ENCODE assay signal across 11 cellular contexts in the genomic region with DNA sequence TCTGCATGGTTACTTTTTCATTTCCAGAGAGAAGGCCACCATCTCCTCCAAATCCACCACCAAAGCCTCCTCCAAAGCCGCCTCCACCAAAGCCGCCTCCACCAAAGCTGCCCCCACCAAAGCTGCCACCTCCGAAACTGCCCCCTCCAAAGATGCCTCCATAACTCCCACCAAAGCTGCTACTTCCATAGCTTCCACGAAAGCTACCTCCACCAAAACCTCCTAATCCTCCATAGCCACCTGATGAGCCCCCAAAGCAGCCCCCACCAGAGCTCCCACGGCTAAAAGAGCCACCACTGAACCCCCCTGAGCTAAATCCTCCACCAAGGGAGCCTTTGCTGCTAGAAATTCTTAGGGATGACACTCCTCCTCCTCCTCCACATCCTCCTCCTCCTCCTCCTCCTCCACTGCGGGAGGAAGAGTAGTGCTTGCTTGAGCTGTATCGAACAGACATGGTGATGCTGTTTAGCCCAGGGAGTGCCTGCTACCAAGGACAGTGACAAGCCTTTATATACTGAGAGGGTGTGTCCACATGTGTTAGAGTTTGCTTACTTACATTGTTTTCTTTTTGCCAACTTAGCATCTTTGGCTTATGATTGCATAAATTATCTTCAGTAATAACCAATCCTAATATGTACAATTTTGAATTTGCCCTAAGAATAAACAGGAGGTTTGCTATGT. TPM values are rescaled to one million over a fixed set of nuclear protein-coding genes. Genes with fewer than 3 reads are reported as not detected.
DNase-seq lines count a peak whose midpoint lies in the region; ATAC-seq and TF ChIP-seq lines count a peak whose summit lies in the region.
"Had no signal": no experiment of that assay in that cellular context is flagged by ENCODE, and none has a peak within 500 bp of the region (broad histone marks: within the 10 kb centered on the region; RNA-seq: fewer than 3 reads in every experiment).

A gene (minus strand): TSS at position 483 of the 681 bp plus-strand sequence. CDS start 29 bp downstream, at position 454.

- H3K9me3 Mint-ChIP-seq in Calu3 (ENCODE audit: low read depth, unreplicated experiment) (no peaks in the 10 kb centered on the region), glutamatergic neuron (ENCODE audit: unreplicated experiment) (no peaks in the 10 kb centered on the region), neural crest cell (peaks cover 3% of the 10 kb centered on the region)

- ATAC-seq in Panc1 = no peak
- no peak for ATAC-seq in activated CD4-positive, CD25-positive, alpha-beta regulatory T cell treated with anti-CD3 and anti-CD28 coated beads, Interleukin-2, amount 50 U/mL, for 24 hours
- ATAC-seq in GM19035 (IDR thresholded peaks at IDR 0.05; ENCODE audit: unreplicated experiment) = no peak
- ATAC-seq in HG03378 (IDR thresholded peaks at IDR 0.05; ENCODE audit: unreplicated experiment) = no peak

- H3K27ac Mint-ChIP-seq in Calu3 (ENCODE audit: unreplicated experiment) = no peak within 1 kb of the TSS
- H3K27ac Mint-ChIP-seq in glutamatergic neuron (ENCODE audit: unreplicated experiment) = no peak within 1 kb of the TSS
- H3K27ac Mint-ChIP-seq in neural crest cell (ENCODE audit: unreplicated experiment) = no peak within 1 kb of the TSS

- POLR2A ChIA-PET in Panc1 (lab: Charles Lee) = no interaction called here

- no peak within 1 kb of the TSS for H3K27ac ChIP-seq in Panc1 (ENCODE audit: low read length)
- H3K27ac ChIP-seq in coronary artery = no peak within 1 kb of the TSS
- H3K27ac ChIP-seq: KMS-11, VCaP had no signal

- H3K9me3 ChIP-seq in Panc1 (ENCODE audit: control insufficient read depth, insufficient read depth, low read depth, low read length) = no peaks in the 10 kb centered on the region

- H3K4me3 Mint-ChIP-seq in Calu3 (ENCODE audit: low read depth, unreplicated experiment) (no peak within 1 kb of the TSS), glutamatergic neuron (ENCODE audit: unreplicated experiment) (no peak within 1 kb of the TSS), neural crest cell (no peak within 1 kb of the TSS)

- H3K4me1 Mint-ChIP-seq in Calu3 (ENCODE audit: low read depth, unreplicated experiment) (peaks cover 34% of the 10 kb centered on the region), glutamatergic neuron (ENCODE audit: low read depth, unreplicated experiment) (peaks cover 2% of the 10 kb centered on the region), neural crest cell (peaks cover 14% of the 10 kb centered on the region)

- H3K27me3 ChIP-seq in Panc1 (ENCODE audit: control insufficient read depth, insufficient read depth, low read length) = no peaks in the 10 kb centered on the region

- DNase-seq in Calu3 = no peak
- no peak for DNase-seq in Panc1 (ENCODE audit: low read depth, low spot score)
- DNase-seq in glutamatergic neuron = no peak
- no peak for DNase-seq in neural crest cell (ENCODE audit: low read depth, low spot score)
- no peak for DNase-seq in coronary artery (ENCODE audit: low spot score)
- DNase-seq: hippocampal formation had no signal

- in situ Hi-C loops in Panc1 (cut with HindIII; ENCODE audit: low pct_unique_long_range_greater_than_20kb, low sequenced_read_pairs) = no loop called here

- H3K36me3 Mint-ChIP-seq in Calu3 (ENCODE audit: insufficient read depth, unreplicated experiment) (peaks cover 29% of the 10 kb centered on the region), glutamatergic neuron (ENCODE audit: unreplicated experiment) (no peaks in the 10 kb centered on the region), neural crest cell (ENCODE audit: low read depth) (peaks cover 20% of the 10 kb centered on the region)

- BruUV-seq in Calu3 (replicated peaks; lab: Mats Ljungman, UMichigan) (no TSS peak), Panc1 (replicated peaks; lab: Mats Ljungman, UMichigan) (no TSS peak)

- H3K4me1 ChIP-seq in Panc1 (ENCODE audit: control insufficient read depth, insufficient read depth, low read length) = peaks cover 16% of the 10 kb centered on the region; the same call in 1 of the 2 replicates

- CTCF ChIA-PET in Calu3 (lab: Charles Lee) = interaction anchor here (0.7 to 1.4 kb wide), 5 partner anchors 11 to 1021 kb away, joined by 3 to 6 read pairs (median 3); no protein-coding TSS in a partner anchor
- CTCF ChIA-PET in Panc1 (lab: Charles Lee) = no interaction called here

- intact Hi-C loops in Calu3 (cut with micrococcal nuclease; ENCODE audit: unreplicated experiment) = no loop called here
- intact Hi-C loops in Panc1 (cut with micrococcal nuclease; ENCODE audit: unreplicated experiment) = no loop called here

- TF ChIP-seq CTCF in Calu3 (IDR thresholded peaks at IDR 0.05; ENCODE audit: unreplicated experiment) = no peak
- TF ChIP-seq CTCF in Panc1 (IDR thresholded peaks at IDR 0.05) = no peak
- TF ChIP-seq CTCF in glutamatergic neuron (IDR thresholded peaks at IDR 0.05; ENCODE audit: partially characterized antibody, unreplicated experiment) = no peak
- TF ChIP-seq CTCF in neural crest cell (conservative IDR thresholded peaks at IDR 0.05) = no peak
- TF ChIP-seq CTCF in coronary artery (IDR thresholded peaks at IDR 0.05) = no peak

- no peak within 1 kb of the TSS for H3K4me3 ChIP-seq in Panc1 (ENCODE audit: low read depth in 2 of 2, low read length in 2 of 2)
- H3K4me3 ChIP-seq in coronary artery = no peak within 1 kb of the TSS

- H3K27me3 Mint-ChIP-seq in Calu3 (ENCODE audit: unreplicated experiment) = no peaks in the 10 kb centered on the region
- H3K27me3 Mint-ChIP-seq in glutamatergic neuron (ENCODE audit: unreplicated experiment) = no peaks in the 10 kb centered on the region
- H3K27me3 Mint-ChIP-seq in neural crest cell (ENCODE audit: low read depth) = peaks cover 53% of the 10 kb centered on the region

- peaks cover 8% of the 10 kb centered on the region; the same call in 1 of the 2 replicates for H3K36me3 ChIP-seq in Panc1 (ENCODE audit: control insufficient read depth, insufficient read depth, low read length)

RNA-seq across cellular contexts. Expression of the gene that starts here (rescaled TPM):
- total RNA-seq in Calu3 (2022) (171 and 188 TPM in 2 replicates), Panc1 (2021; ENCODE audit: unreplicated experiment) (70.8 TPM), glutamatergic neuron (ENCODE audit: unreplicated experiment) (27.1 TPM), neural crest cell (33.2 and 39.1 TPM in 2 replicates)
- 60.4 TPM for polyA plus RNA-seq in Panc1 (2012; ENCODE audit: insufficient read length)
